ENCODE assay signal across 15 cellular contexts in genomic region chr6:90269334-90269733, GRCh38. TPM values are rescaled to one million over a fixed set of nuclear protein-coding genes. Genes with fewer than 3 reads are reported as not detected.
DNase-seq lines count a peak whose midpoint lies in the region; ATAC-seq lines count a peak whose summit lies in the region.
"Had no signal": no experiment of that assay in that cellular context is flagged by ENCODE, and none has a peak within 500 bp of the region (broad histone marks: within the 10 kb centered on the region; RNA-seq: fewer than 3 reads in every experiment).

No MANE protein-coding gene starts in this region.

- peak overlapping the region; percentile 98 for H3K27ac Mint-ChIP-seq in activated naive CD4-positive, alpha-beta T cell treated with anti-CD3 and anti-CD28 coated beads, Interleukin-2, amount 50 U/mL, for 24 hours
- H3K27ac Mint-ChIP-seq in activated T-helper 1 cell treated with anti-CD3 and anti-CD28 coated beads, Interleukin-12 subunit alpha, Interleukin-12 subunit beta, Interleukin-2, Interleukin-4 antibody, amounts not matched to agents 30 ng/mL and 10 ng/mL and 1 ng/mL, durations not matched to agents 14 hours and 24 hours and 36 hours, result peak overlapping the region; percentile 27
- H3K27ac Mint-ChIP-seq in stimulated activated naive CD8-positive, alpha-beta T cell treated with anti-CD3 and anti-CD28 coated beads, Interleukin-15, amount 100 ng/mL, for 72 hours, result peak overlapping the region in 1 of 2 donors; percentile 69
- no peak overlapping the region for H3K27ac Mint-ChIP-seq in immature natural killer cell

- DNase-seq in activated naive CD4-positive, alpha-beta T cell treated with Interleukin-2 at 50 U/mL for 16 hours, result no peak
- no peak for DNase-seq in activated T-helper 1 cell treated with anti-CD3 and anti-CD28 coated beads, Interleukin-12 subunit alpha, Interleukin-12 subunit beta, Interleukin-2, Interleukin-4 antibody, amounts not matched to agents 30 ng/mL and 10 ng/mL and 1 ng/mL, durations not matched to agents 14 hours and 24 hours and 36 hours (ENCODE audit: low spot score)
- DNase-seq in stimulated activated naive CD8-positive, alpha-beta T cell treated with anti-CD3 and anti-CD28 coated beads, Interleukin-15, amount 100 ng/mL, for 72 hours, result no peak
- DNase-seq in immature natural killer cell (no peak), glomerular visceral epithelial cell (ENCODE audit: extremely low spot score) (no peak)
- DNase-seq: H7, Karpas-422, NCI-H187 treated with DMSO at 0.1 percent for 48 hours, NCI-H446 treated with DMSO at 0.1 percent for 48 hours, NCI-H748 treated with DMSO at 0.1 percent for 48 hours had no signal

- no peaks in the 10 kb centered on the region for H3K36me3 ChIP-seq in KOPT-K1 (ENCODE audit: insufficient read depth, low read length)

- no peak for ATAC-seq in stimulated activated naive CD8-positive, alpha-beta T cell treated with anti-CD3 and anti-CD28 coated beads, Interleukin-15, amount 100 ng/mL, for 72 hours
- ATAC-seq in HG02763 (IDR thresholded peaks at IDR 0.05; ENCODE audit: unreplicated experiment), result no peak
- ATAC-seq: Right ventricle myocardium inferior had no signal

- no peaks in the 10 kb centered on the region for H3K27me3 Mint-ChIP-seq in activated naive CD4-positive, alpha-beta T cell treated with anti-CD3 and anti-CD28 coated beads, Interleukin-2, amount 50 U/mL, for 24 hours
- H3K27me3 Mint-ChIP-seq in activated T-helper 1 cell treated with anti-CD3 and anti-CD28 coated beads, Interleukin-12 subunit alpha, Interleukin-12 subunit beta, Interleukin-2, Interleukin-4 antibody, amounts not matched to agents 30 ng/mL and 10 ng/mL and 1 ng/mL, durations not matched to agents 14 hours and 24 hours and 36 hours (ENCODE audit: insufficient read depth), result no peaks in the 10 kb centered on the region
- H3K27me3 Mint-ChIP-seq in stimulated activated naive CD8-positive, alpha-beta T cell treated with anti-CD3 and anti-CD28 coated beads, Interleukin-15, amount 100 ng/mL, for 72 hours, result no peaks in the 10 kb centered on the region
- peaks cover 7 to 15% (median 7%) of the 10 kb centered on the region in 3 donors for H3K27me3 Mint-ChIP-seq in immature natural killer cell (ENCODE audit: low read depth in 3 of 3)

- peak overlapping the region; percentile 75 for H3K4me3 Mint-ChIP-seq in activated naive CD4-positive, alpha-beta T cell treated with anti-CD3 and anti-CD28 coated beads, Interleukin-2, amount 50 U/mL, for 24 hours
- H3K4me3 Mint-ChIP-seq in activated T-helper 1 cell treated with anti-CD3 and anti-CD28 coated beads, Interleukin-12 subunit alpha, Interleukin-12 subunit beta, Interleukin-2, Interleukin-4 antibody, amounts not matched to agents 30 ng/mL and 10 ng/mL and 1 ng/mL, durations not matched to agents 14 hours and 24 hours and 36 hours, result no peak overlapping the region
- H3K4me3 Mint-ChIP-seq in stimulated activated naive CD8-positive, alpha-beta T cell treated with anti-CD3 and anti-CD28 coated beads, Interleukin-15, amount 100 ng/mL, for 72 hours, result peak overlapping the region; percentile 75 to 84
- no peak overlapping the region for H3K4me3 Mint-ChIP-seq in immature natural killer cell

- H3K36me3 Mint-ChIP-seq in activated naive CD4-positive, alpha-beta T cell treated with anti-CD3 and anti-CD28 coated beads, Interleukin-2, amount 50 U/mL, for 24 hours, result peaks cover 57% of the 10 kb centered on the region
- peaks cover 45% of the 10 kb centered on the region for H3K36me3 Mint-ChIP-seq in activated T-helper 1 cell treated with anti-CD3 and anti-CD28 coated beads, Interleukin-12 subunit alpha, Interleukin-12 subunit beta, Interleukin-2, Interleukin-4 antibody, amounts not matched to agents 30 ng/mL and 10 ng/mL and 1 ng/mL, durations not matched to agents 14 hours and 24 hours and 36 hours (ENCODE audit: low read depth)
- peaks cover 0 to 5% (median 0%) of the 10 kb centered on the region in 3 donors for H3K36me3 Mint-ChIP-seq in immature natural killer cell

- H3K27ac ChIP-seq in KOPT-K1 (ENCODE audit: low read depth, low read length, poor library complexity, severe bottlenecking), result peak overlapping the region; percentile 48
- H3K27ac ChIP-seq: BLaER1 had no signal

- peaks cover 19% of the 10 kb centered on the region for H3K9me3 ChIP-seq in KOPT-K1 (ENCODE audit: insufficient read depth, low read length, poor library complexity, severe bottlenecking)

- intact Hi-C loops in activated T-helper 1 cell treated with anti-CD3 and anti-CD28 coated beads, Interleukin-12 subunit alpha, Interleukin-12 subunit beta, Interleukin-2, Interleukin-4 antibody, amounts not matched to agents 30 ng/mL and 10 ng/mL and 1 ng/mL, durations not matched to agents 14 hours and 24 hours and 36 hours (cut with micrococcal nuclease), result no loop called here

- H3K9me3 Mint-ChIP-seq in activated naive CD4-positive, alpha-beta T cell treated with anti-CD3 and anti-CD28 coated beads, Interleukin-2, amount 50 U/mL, for 24 hours, result peaks cover 7% of the 10 kb centered on the region
- H3K9me3 Mint-ChIP-seq in activated T-helper 1 cell treated with anti-CD3 and anti-CD28 coated beads, Interleukin-12 subunit alpha, Interleukin-12 subunit beta, Interleukin-2, Interleukin-4 antibody, amounts not matched to agents 30 ng/mL and 10 ng/mL and 1 ng/mL, durations not matched to agents 14 hours and 24 hours and 36 hours, result peaks cover 10% of the 10 kb centered on the region
- H3K9me3 Mint-ChIP-seq in stimulated activated naive CD8-positive, alpha-beta T cell treated with anti-CD3 and anti-CD28 coated beads, Interleukin-15, amount 100 ng/mL, for 72 hours, result no peaks in the 10 kb centered on the region
- no peaks in the 10 kb centered on the region for H3K9me3 Mint-ChIP-seq in immature natural killer cell

- H3K4me1 Mint-ChIP-seq in activated naive CD4-positive, alpha-beta T cell treated with anti-CD3 and anti-CD28 coated beads, Interleukin-2, amount 50 U/mL, for 24 hours, result peaks cover 95% of the 10 kb centered on the region
- H3K4me1 Mint-ChIP-seq in activated T-helper 1 cell treated with anti-CD3 and anti-CD28 coated beads, Interleukin-12 subunit alpha, Interleukin-12 subunit beta, Interleukin-2, Interleukin-4 antibody, amounts not matched to agents 30 ng/mL and 10 ng/mL and 1 ng/mL, durations not matched to agents 14 hours and 24 hours and 36 hours (ENCODE audit: low read depth), result peaks cover 94% of the 10 kb centered on the region
- H3K4me1 Mint-ChIP-seq in stimulated activated naive CD8-positive, alpha-beta T cell treated with anti-CD3 and anti-CD28 coated beads, Interleukin-15, amount 100 ng/mL, for 72 hours, result peaks cover 89% of the 10 kb centered on the region
- peaks cover 17 to 38% of the 10 kb centered on the region in 2 donors for H3K4me1 Mint-ChIP-seq in immature natural killer cell

RNA-seq across cellular contexts. Expression of gene BACH2, which starts 27.3 kb away (rescaled TPM):
- 68.1 and 71.2 TPM in 2 replicates for total RNA-seq in activated T-helper 1 cell treated with anti-CD3 and anti-CD28 coated beads, Interleukin-12 subunit alpha, Interleukin-12 subunit beta, Interleukin-2, Interleukin-4 antibody, amounts not matched to agents 30 ng/mL and 10 ng/mL and 1 ng/mL, durations not matched to agents 14 hours and 24 hours and 36 hours
- 1 to 10 TPM; 2.3 to 8.1 (median 8.0) TPM for polyA plus RNA-seq in immature natural killer cell

Comparison
In these comparisons a context has a peak if more than half of its experiments do, and no peak if none do; other contexts are left out.
1. H3K27ac Mint-ChIP-seq: peak in activated naive CD4-positive, alpha-beta T cell treated with anti-CD3 and anti-CD28 coated beads, Interleukin-2, amount 50 U/mL, for 24 hours (single experiment) and activated T-helper 1 cell treated with anti-CD3 and anti-CD28 coated beads, Interleukin-12 subunit alpha, Interleukin-12 subunit beta, Interleukin-2, Interleukin-4 antibody, amounts not matched to agents 30 ng/mL and 10 ng/mL and 1 ng/mL, durations not matched to agents 14 hours and 24 hours and 36 hours (single experiment); none in immature natural killer cell (0 of 6).
2. H3K4me3 Mint-ChIP-seq: peak in activated naive CD4-positive, alpha-beta T cell treated with anti-CD3 and anti-CD28 coated beads, Interleukin-2, amount 50 U/mL, for 24 hours (single experiment) and stimulated activated naive CD8-positive, alpha-beta T cell treated with anti-CD3 and anti-CD28 coated beads, Interleukin-15, amount 100 ng/mL, for 72 hours (2 of 2); none in activated T-helper 1 cell treated with anti-CD3 and anti-CD28 coated beads, Interleukin-12 subunit alpha, Interleukin-12 subunit beta, Interleukin-2, Interleukin-4 antibody, amounts not matched to agents 30 ng/mL and 10 ng/mL and 1 ng/mL, durations not matched to agents 14 hours and 24 hours and 36 hours (single experiment) and immature natural killer cell (0 of 5).